In the genomic region with DNA sequence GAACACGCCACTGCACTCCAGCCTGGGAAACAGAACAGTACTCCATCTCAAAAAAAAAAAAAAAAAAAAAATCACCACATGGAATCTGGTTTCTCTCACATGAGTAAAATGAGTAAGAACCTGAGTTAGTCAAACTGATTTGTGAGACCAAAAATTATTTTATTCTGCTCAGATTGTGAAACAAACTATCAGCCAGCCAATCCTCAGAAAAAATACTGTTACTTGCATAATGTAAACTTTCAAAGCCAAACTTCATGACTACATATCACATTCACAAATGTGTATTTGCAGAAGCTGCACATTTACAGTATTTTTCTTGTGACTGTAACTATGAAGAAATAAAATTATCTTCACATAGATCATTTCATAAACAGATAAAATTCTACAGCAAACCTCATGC, we compare ENCODE assay signal across 2 cellular contexts.
TF ChIP-seq lines count a peak whose summit lies in the region.

No MANE protein-coding gene starts in this region.

TF ChIP-seq in IMR-90, 13 proteins besides CTCF, POLR2A, EP300 and RAD21:
- TF ChIP-seq RFX5 (IDR thresholded peaks at IDR 0.05; ENCODE audit: low read depth, low read length) (no peak), CEBPB (IDR thresholded peaks at IDR 0.05; ENCODE audit: low read depth, low read length) (peak; percentile 71), MXI1 (IDR thresholded peaks at IDR 0.05; ENCODE audit: borderline replicate concordance, low read depth, low read length) (no peak), MAFK (IDR thresholded peaks at IDR 0.05; ENCODE audit: low read depth, low read length) (no peak)
TF ChIP-seq in IMR-90: peak in this region for 1.

TF ChIP-seq in GM23338, 12 proteins besides CTCF, POLR2A, EP300 and RAD21:
- TF ChIP-seq CREB1 (CRISPR knock-in tag; IDR thresholded peaks at IDR 0.05; ENCODE audit: low read depth), result no peak
- no peak for TF ChIP-seq ZNF331 (CRISPR knock-in tag; IDR thresholded peaks at IDR 0.05; ENCODE audit: low read depth)
- TF ChIP-seq STAT1 (IDR thresholded peaks at IDR 0.05; ENCODE audit: unreplicated experiment), result no peak
- no peak for TF ChIP-seq POLR2AphosphoS5 (IDR thresholded peaks at IDR 0.05; ENCODE audit: low read depth)
- no peak for TF ChIP-seq NANOG (IDR thresholded peaks at IDR 0.05; ENCODE audit: borderline replicate concordance)
